Comparison of ENCODE assay signal across 8 cellular contexts in the genomic region with DNA sequence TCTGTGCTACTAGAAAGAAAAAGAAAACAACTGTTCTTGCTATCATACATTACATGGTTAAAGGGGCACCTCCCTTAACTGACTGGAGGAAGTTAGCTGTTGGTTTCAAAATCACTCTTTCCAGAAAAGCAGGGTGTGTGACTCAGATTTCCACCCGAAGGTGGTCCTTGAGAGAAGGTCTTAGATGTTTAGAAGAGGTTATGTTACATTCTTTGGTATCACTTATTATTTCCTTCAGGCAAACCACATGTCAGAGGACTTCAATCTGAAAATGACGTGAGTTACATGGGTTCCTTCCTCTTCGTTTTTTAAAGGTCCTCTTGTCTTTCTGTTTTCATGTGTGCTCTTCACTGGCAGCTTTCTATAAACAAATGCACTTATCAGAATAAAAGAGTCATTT.
DNase-seq lines count a peak whose midpoint lies in the region; ATAC-seq lines count a peak whose summit lies in the region.

No MANE protein-coding gene starts in this region.

- H3K4me3 Mint-ChIP-seq in naive thymus-derived CD8-positive, alpha-beta T cell: peak overlapping the region; percentile 20 to 76 (median 64)

- 33% methylated on average over 3 of the region's 3 CpGs for WGBS in right cardiac atrium

- H3K36me3 Mint-ChIP-seq in naive thymus-derived CD8-positive, alpha-beta T cell: no peaks in the 10 kb centered on the region

- no peak overlapping the region for H3K27ac ChIP-seq in right cardiac atrium (ENCODE audit: low read length)

- H3K27me3 Mint-ChIP-seq in naive thymus-derived CD8-positive, alpha-beta T cell: no peaks in the 10 kb centered on the region

- H3K4me3 ChIP-seq in right cardiac atrium (ENCODE audit: low read length): peak overlapping the region; percentile 32

- H3K27ac Mint-ChIP-seq in naive thymus-derived CD8-positive, alpha-beta T cell: peak overlapping the region; percentile 29 to 96 (median 90)

- no peaks in the 10 kb centered on the region for H3K9me3 ChIP-seq in right cardiac atrium (ENCODE audit: control insufficient read depth, low read length)

- ATAC-seq in right cardiac atrium (no peak), Right ventricle myocardium inferior (no peak), HG03565 (IDR thresholded peaks at IDR 0.05; ENCODE audit: unreplicated experiment) (peak; percentile 78)
- ATAC-seq in naive thymus-derived CD8-positive, alpha-beta T cell: peak; percentile 93 to 96

- no peaks in the 10 kb centered on the region for H3K9me3 Mint-ChIP-seq in naive thymus-derived CD8-positive, alpha-beta T cell

- intact Hi-C loops in right cardiac atrium (cut with DNase I) (no loop called here), Right ventricle myocardium inferior (cut with DNase I) (no loop called here)

- H3K4me1 ChIP-seq in right cardiac atrium (ENCODE audit: control insufficient read depth, insufficient read depth, low read length): peaks cover 1% of the 10 kb centered on the region

- H3K27me3 ChIP-seq in right cardiac atrium (ENCODE audit: control insufficient read depth, insufficient read depth): no peaks in the 10 kb centered on the region

- POLR2A ChIA-PET in naive thymus-derived CD8-positive, alpha-beta T cell (lab: Charles Lee): interaction anchor here (1.3 kb wide), 1 partner anchor 309 kb away, joined by 3 read pairs; no protein-coding TSS in a partner anchor

- no peak for DNase-seq in right cardiac atrium
- DNase-seq in Right ventricle myocardium inferior (ENCODE audit: missing footprints): no peak
- peak; percentile 39 for DNase-seq in activated CD8-positive, alpha-beta memory T cell treated with anti-CD3 and anti-CD28 coated beads, Interleukin-2, amount 50 U/mL, for 1 hour (ENCODE audit: extremely low read depth)
- peak in 9 of 10 donors; percentile 35 to 86 (median 61) for DNase-seq in naive thymus-derived CD8-positive, alpha-beta T cell
- no peak for DNase-seq in dermis blood vessel endothelial cell
- no peak for DNase-seq in GM19238 (ENCODE audit: insufficient read length, low spot score)
- DNase-seq in HCEC 1CT: no peak

- peaks cover 24 to 68% (median 57%) of the 10 kb centered on the region in 4 donors for H3K4me1 Mint-ChIP-seq in naive thymus-derived CD8-positive, alpha-beta T cell

Comparison
In these comparisons a context has a peak if more than half of its experiments do, and no peak if none do; other contexts are left out.
1. ATAC-seq: peak in HG03565 (single experiment) and naive thymus-derived CD8-positive, alpha-beta T cell (2 of 2); none in right cardiac atrium (0 of 2) and Right ventricle myocardium inferior (single experiment).
2. DNase-seq: peak in activated CD8-positive, alpha-beta memory T cell treated with anti-CD3 and anti-CD28 coated beads, Interleukin-2, amount 50 U/mL, for 1 hour (single experiment) and naive thymus-derived CD8-positive, alpha-beta T cell (9 of 10); none in right cardiac atrium (0 of 3), Right ventricle myocardium inferior (single experiment), dermis blood vessel endothelial cell (single experiment), GM19238 (single experiment) and HCEC 1CT (single experiment).